ENCODE assay signal across 13 cellular contexts in genomic region chr22:38864361-38865191, GRCh38. TPM values are rescaled to one million over a fixed set of nuclear protein-coding genes. Genes with fewer than 3 reads are reported as not detected.
DNase-seq lines count a peak whose midpoint lies in the region; ATAC-seq, FAIRE-seq and TF ChIP-seq lines count a peak whose summit lies in the region.
"Had no signal": no experiment of that assay in that cellular context is flagged by ENCODE, and none has a peak within 500 bp of the region (broad histone marks: within the 10 kb centered on the region; RNA-seq: fewer than 3 reads in every experiment).

No MANE protein-coding gene starts in this region.

- TF ChIP-seq CTCF in GM12878 (IDR thresholded peaks at IDR 0.05 in 2 of 3, conservative IDR thresholded peaks at IDR 0.05 in 1 of 3; ENCODE audit: control insufficient read depth in 2 of 3, extremely low read depth in 1 of 3, insufficient read depth in 1 of 3, low read depth in 3 of 3, low read length in 3 of 3) (no peak), HFFc6 (IDR thresholded peaks at IDR 0.05) (no peak)

- peak overlapping the region; percentile 44 for H3K9ac ChIP-seq in GM23248
- H3K9ac ChIP-seq in GM12878 (ENCODE audit: control insufficient read depth, insufficient read depth, low read length): no peak overlapping the region
- H3K9ac ChIP-seq in skeletal muscle tissue (ENCODE audit: low read depth in 1 of 3, low read length in 3 of 3): peak overlapping the region in 2 of 3 donors; percentile 33 to 43

- H3K4me3 ChIP-seq in GM23248: no peak overlapping the region
- no peak overlapping the region for H3K4me3 ChIP-seq in GM12878
- H3K4me3 ChIP-seq in right cardiac atrium (ENCODE audit: low read length): no peak overlapping the region
- no peak overlapping the region for H3K4me3 ChIP-seq in skeletal muscle tissue (ENCODE audit: low read length in 3 of 3)
- H3K4me3 ChIP-seq: HAP-1 had no signal

- no peak overlapping the region for H3K27ac Mint-ChIP-seq in HFFc6

- in situ Hi-C loops in GM23248 (cut with MboI): no loop called here
- in situ Hi-C loops in GM12878 (cut with MboI): no loop called here

- H3K9me2 ChIP-seq in GM23248 (ENCODE audit: insufficient read depth): no peaks in the 10 kb centered on the region

- H3K4me1 ChIP-seq in GM23248 (ENCODE audit: insufficient read depth) (0 out of 2 replicates have a peak, but pooled peaks cover 4% of the 10 kb centered on the region), GM12878 (ENCODE audit: control insufficient read depth, insufficient read depth, low read length) (peaks cover 9% of the 10 kb centered on the region), right cardiac atrium (ENCODE audit: control insufficient read depth, insufficient read depth, low read length) (peaks cover 18% of the 10 kb centered on the region), skeletal muscle tissue (ENCODE audit: control insufficient read depth in 3 of 3, insufficient read depth in 3 of 3, low read length in 3 of 3) (peaks cover 19 to 32% (median 27%) of the 10 kb centered on the region in 3 donors)
- H3K4me1 ChIP-seq: HAP-1 had no signal

- DNase-seq in GM23248 (peak; percentile 46), GM12878 (ENCODE audit: low read depth, low spot score) (no peak), right cardiac atrium (peak; percentile 85 to 90 (median 90)), kidney tubule cell (ENCODE audit: low spot score) (no peak), NCI-H2081 (lab: John Stamatoyannopoulos, UW) (no peak), HFFc6 (no peak), HCEC 1CT (no peak)
- DNase-seq: NCI-H1694 treated with DMSO at 0.1 percent for 48 hours; stimulated activated CD4-positive, alpha-beta T cell treated with anti-CD3 and anti-CD28 coated beads, Interleukin-2, amount 100 ng/mL, for 48 hours had no signal

- H4K20me1 ChIP-seq in GM23248 (ENCODE audit: insufficient read depth) (no peaks in the 10 kb centered on the region), GM12878 (ENCODE audit: control insufficient read depth, insufficient read depth) (peaks cover 7% of the 10 kb centered on the region; the same call in 1 of the 2 replicates)

- no peak for ATAC-seq in GM12878
- peak; percentile 58 to 73 for ATAC-seq in right cardiac atrium

- no peaks in the 10 kb centered on the region for H3F3A ChIP-seq in GM23248 (ENCODE audit: insufficient read depth)

- SMC1A ChIA-PET in GM12878 (lab: Charles Lee; ENCODE audit: uncharacterized antibody, unreplicated experiment): interaction anchor here (0.9 kb wide), 1 partner anchor 290 kb away, joined by 3 read pairs; no protein-coding TSS in a partner anchor

- H3K27me3 Mint-ChIP-seq in HFFc6 (ENCODE audit: insufficient read depth): peaks cover 2% of the 10 kb centered on the region

- H3K27me3 ChIP-seq in GM23248 (replicated peaks; ENCODE audit: insufficient read depth) (no peaks in the 10 kb centered on the region), GM12878 (replicated peaks in 1 of 2; ENCODE audit: control insufficient read depth in 2 of 2, insufficient read depth in 2 of 2, low read length in 1 of 2) (no peaks in the 10 kb centered on the region), right cardiac atrium (ENCODE audit: control insufficient read depth, insufficient read depth) (no peaks in the 10 kb centered on the region), skeletal muscle tissue (ENCODE audit: control insufficient read depth in 3 of 3, insufficient read depth in 3 of 3, low read length in 3 of 3) (peaks cover 16 to 20% (median 17%) of the 10 kb centered on the region in 3 donors)

- CTCF ChIA-PET in GM12878 (lab: Yijun Ruan, JAX): interaction anchor here (1.8 kb wide), 1 partner anchor 95 kb away, joined by 6 read pairs; no protein-coding TSS in a partner anchor

- H3K36me3 ChIP-seq in GM23248 (ENCODE audit: low read depth) (no peaks in the 10 kb centered on the region), GM12878 (ENCODE audit: control insufficient read depth in 2 of 2, insufficient read depth in 2 of 2, low read length in 1 of 2) (peaks cover 17 to 19% of the 10 kb centered on the region in 2 experiments), skeletal muscle tissue (ENCODE audit: control insufficient read depth in 3 of 3, insufficient read depth in 3 of 3, low read length in 3 of 3) (peaks cover 4 to 20% (median 14%) of the 10 kb centered on the region in 3 donors)

- no peak; the same call in 1 of the 2 replicates for TF ChIP-seq POLR2A in GM12878 (IDR thresholded peaks at IDR 0.05; ENCODE audit: low read depth, low read length)

- no peak overlapping the region for H3K4me3 Mint-ChIP-seq in HFFc6

- 0 out of 2 replicates have a peak, but pooled peaks cover 8% of the 10 kb centered on the region for H3K4me1 Mint-ChIP-seq in HFFc6 (ENCODE audit: low read depth)

- no peaks in the 10 kb centered on the region for H3K9me3 Mint-ChIP-seq in HFFc6

- H2AFZ ChIP-seq in GM23248 (peak overlapping the region; percentile 10; the same call in 1 of the 2 replicates), GM12878 (ENCODE audit: control insufficient read depth, low read depth, low read length) (no peak overlapping the region)

- H3K27ac ChIP-seq in GM23248: no peak overlapping the region
- H3K27ac ChIP-seq in GM12878 (ENCODE audit: control insufficient read depth, insufficient read depth): no peak overlapping the region
- H3K27ac ChIP-seq in right cardiac atrium (ENCODE audit: low read length): peak overlapping the region; percentile 58
- no peak overlapping the region for H3K27ac ChIP-seq in skeletal muscle tissue (ENCODE audit: low read depth, low read length)
- H3K27ac ChIP-seq: HL-60 had no signal

- FAIRE-seq in GM12878 (lab: Jason Lieb, UNC): no peak
- FAIRE-seq: frontal cortex had no signal

- RAD21 ChIA-PET in GM12878 (lab: Charles Lee; ENCODE audit: unreplicated experiment): no interaction called here

- no peaks in the 10 kb centered on the region for H3K9me3 ChIP-seq in GM23248 (ENCODE audit: low read depth)
- no peaks in the 10 kb centered on the region for H3K9me3 ChIP-seq in GM12878 (replicated peaks; ENCODE audit: control insufficient read depth, insufficient read depth, low read length)
- H3K9me3 ChIP-seq in right cardiac atrium (ENCODE audit: control insufficient read depth, low read length): no peaks in the 10 kb centered on the region
- no peaks in the 10 kb centered on the region for H3K9me3 ChIP-seq in skeletal muscle tissue (ENCODE audit: control insufficient read depth in 3 of 3, low read length in 3 of 3)
- H3K9me3 ChIP-seq: HAP-1 had no signal

- POLR2A ChIA-PET in GM12878 (lab: Charles Lee): no interaction called here

- TF ChIP-seq RAD21 in GM12878 (IDR thresholded peaks at IDR 0.05; ENCODE audit: insufficient read depth, low read depth, low read length): no peak

- BruUV-seq in GM12878 (replicated peaks; lab: Mats Ljungman, UMichigan): no TSS peak

- H3K79me2 ChIP-seq in GM23248 (ENCODE audit: insufficient read depth) (no peaks in the 10 kb centered on the region), GM12878 (ENCODE audit: control insufficient read depth, insufficient read depth, low read length) (peaks cover 9% of the 10 kb centered on the region)

- no peaks in the 10 kb centered on the region for H3K36me3 Mint-ChIP-seq in HFFc6 (ENCODE audit: low read depth)

- H3K4me2 ChIP-seq in GM23248 (ENCODE audit: unreplicated experiment): peak overlapping the region; percentile 13
- no peak overlapping the region for H3K4me2 ChIP-seq in GM12878 (ENCODE audit: control insufficient read depth, insufficient read depth)

- no peak for TF ChIP-seq EP300 in GM12878 (IDR thresholded peaks at IDR 0.05; ENCODE audit: borderline replicate concordance in 1 of 2, control insufficient read depth in 1 of 2, low read depth in 2 of 2, low read length in 2 of 2)

- 27 to 30% methylated on average over 16 to 24 of the region's 24 CpGs for WGBS in GM23248 (ENCODE audit: low coverage in 1 of 2, low lambda C conversion rate in 2 of 2, missing lambda C conversion rate in 2 of 2), 2 experiments
- 83% methylated on average over 23 of the region's 24 CpGs for WGBS in GM12878 (ENCODE audit: insufficient coverage, insufficient replicate concordance, low lambda C conversion rate, missing lambda C conversion rate)
- 24% methylated on average over 24 of the region's 24 CpGs for WGBS in right cardiac atrium

- intact Hi-C loops in GM12878 (cut with micrococcal nuclease; ENCODE audit: unreplicated experiment) (no loop called here), right cardiac atrium (cut with DNase I) (loop anchor here in 2 of 4 donors (5.0 to 10.0 kb wide), 4 partner anchors 140 to 450 kb away; partner anchors contain the start of gene RPL3 (in 1 of the 2))

RNA-seq across cellular contexts. Expression of gene CBX6, which starts 7.4 kb away (rescaled TPM):
- 52.1 and 52.7 TPM in 2 replicates for total RNA-seq in GM23248 (2014; rRNA removed; shearing (Covaris generic))
- polyA plus RNA-seq in GM23248 (2016; fragmentation: Nextera tagmentation; extraction: Ambion mirVana) (51.9 and 55.8 TPM in 2 replicates), GM12878 (2011; rRNA removed) (6.0 and 10.2 TPM in 2 replicates), GM12878 (2014; fragmentation: Illumina TruSeq; extraction: Trizol) (15.1 and 27.2 TPM in 2 replicates), GM12878 (2014; fragmentation: Nextera tagmentation; extraction: Ambion mirVana) (1 to 10 TPM; 3.6 to 4.5 TPM), GM12878 (2014; rRNA removed) (39.0 and 43.9 TPM in 2 replicates), GM12878 (2016; fragmentation: Nextera tagmentation; extraction: Ambion mirVana) (10 to 100 TPM; 72.6 to 74.6 TPM), right cardiac atrium (27.0 TPM)
- 89.8 and 98.2 TPM in 2 replicates for total RNA-seq in GM12878 (2013; cell fraction: nucleolus; rRNA removed)
- total RNA-seq in GM12878 (2014; rRNA removed) (59.1 and 67.1 TPM in 2 replicates), GM12878 (2014; rRNA removed; fragmentation: Illumina TruSeq; extraction: Trizol) (33.1 and 35.7 TPM in 2 replicates), GM12878 (2021) (135 and 142 TPM in 2 replicates), right cardiac atrium (10 to 100 TPM; 50.9 to 65.9 (median 56.6) TPM), skeletal muscle tissue (19.3 TPM)
- 12.6 TPM for polyA plus RNA-seq in GM12878 (2011; ENCODE audit: low read depth)
- 14.4 and 14.8 TPM in 2 replicates for polyA plus RNA-seq in GM12878 (2011; cell fraction: cytosol; rRNA removed)
- polyA plus RNA-seq in GM12878 (2011; cell fraction: nucleus; rRNA removed): 60.2 and 66.7 TPM in 2 replicates
- polyA plus RNA-seq in GM12878 (2012): 25.3 and 32.1 TPM in 2 replicates
- polyA minus RNA-seq in GM12878 (2011; rRNA and poly(A)+ RNA removed): 25.9 and 48.3 TPM in 2 replicates
- polyA minus RNA-seq in GM12878 (2011; cell fraction: cytosol; rRNA and poly(A)+ RNA removed): 36.9 and 39.7 TPM in 2 replicates
- 60.8 and 96.1 TPM in 2 replicates for polyA minus RNA-seq in GM12878 (2011; cell fraction: nucleus; rRNA and poly(A)+ RNA removed)
- total RNA-seq in HFFc6 (2021; fragmentation: NEBNext Ultra II Directional; extraction: Animal tissue kit (Norgen Biotek cat#: 25700)): 10 to 100 TPM; 72.0 to 91.5 (median 75.3) TPM

RNA-seq across cellular contexts. Expression of gene NPTXR, which starts 20.7 kb away (rescaled TPM):
- 2.7 and 4.2 TPM in 2 replicates for total RNA-seq in GM23248 (2014; rRNA removed; shearing (Covaris generic))
- polyA plus RNA-seq in GM23248 (2016; fragmentation: Nextera tagmentation; extraction: Ambion mirVana) (0.99 TPM in 2 replicates), GM12878 (2011; rRNA removed) (not detected in 2 replicates), GM12878 (2014; fragmentation: Illumina TruSeq; extraction: Trizol) (0.03 and 0.13 TPM in 2 replicates), GM12878 (2014; fragmentation: Nextera tagmentation; extraction: Ambion mirVana) (under 1 TPM in 1 of 2 experiments, not detected in 1; 0.02 TPM), GM12878 (2014; rRNA removed) (0.16 and 0.22 TPM in 2 replicates), GM12878 (2016; fragmentation: Nextera tagmentation; extraction: Ambion mirVana) (under 1 TPM; 0.04 TPM), right cardiac atrium (32.3 TPM)
- total RNA-seq in GM12878 (2013; cell fraction: nucleolus; rRNA removed): not detected in 2 replicates
- total RNA-seq in GM12878 (2014; rRNA removed) (0.05 and 0.06 TPM in 2 replicates), GM12878 (2014; rRNA removed; fragmentation: Illumina TruSeq; extraction: Trizol) (0.05 and 0.09 TPM in 2 replicates), GM12878 (2021) (0.37 and 0.38 TPM in 2 replicates), right cardiac atrium (10 to 100 TPM; 23.8 to 51.1 (median 38.4) TPM), skeletal muscle tissue (1.6 TPM)
- 0.14 TPM for polyA plus RNA-seq in GM12878 (2011; ENCODE audit: low read depth)
- not detected in 2 replicates for polyA plus RNA-seq in GM12878 (2011; cell fraction: cytosol; rRNA removed)
- not detected in 2 replicates for polyA plus RNA-seq in GM12878 (2011; cell fraction: nucleus; rRNA removed)
- polyA plus RNA-seq in GM12878 (2012): 0.26 and 0.29 TPM in 2 replicates
- polyA minus RNA-seq in GM12878 (2011; rRNA and poly(A)+ RNA removed): not detected in 2 replicates
- not detected in 2 replicates for polyA minus RNA-seq in GM12878 (2011; cell fraction: cytosol; rRNA and poly(A)+ RNA removed)
- not detected in 2 replicates for polyA minus RNA-seq in GM12878 (2011; cell fraction: nucleus; rRNA and poly(A)+ RNA removed)
- total RNA-seq in HFFc6 (2021; fragmentation: NEBNext Ultra II Directional; extraction: Animal tissue kit (Norgen Biotek cat#: 25700)): 1 to 10 TPM; 1.4 to 5.4 (median 1.6) TPM

Comparison
In these comparisons a context has a peak if more than half of its experiments do, and no peak if none do; other contexts are left out.
1. DNase-seq: peak in GM23248 (single experiment) and right cardiac atrium (3 of 3); none in GM12878 (single experiment), kidney tubule cell (single experiment), NCI-H2081 (0 of 2), HFFc6 (single experiment) and HCEC 1CT (single experiment).